Comparison of ENCODE assay signal across 26 cellular contexts in the genomic region with DNA sequence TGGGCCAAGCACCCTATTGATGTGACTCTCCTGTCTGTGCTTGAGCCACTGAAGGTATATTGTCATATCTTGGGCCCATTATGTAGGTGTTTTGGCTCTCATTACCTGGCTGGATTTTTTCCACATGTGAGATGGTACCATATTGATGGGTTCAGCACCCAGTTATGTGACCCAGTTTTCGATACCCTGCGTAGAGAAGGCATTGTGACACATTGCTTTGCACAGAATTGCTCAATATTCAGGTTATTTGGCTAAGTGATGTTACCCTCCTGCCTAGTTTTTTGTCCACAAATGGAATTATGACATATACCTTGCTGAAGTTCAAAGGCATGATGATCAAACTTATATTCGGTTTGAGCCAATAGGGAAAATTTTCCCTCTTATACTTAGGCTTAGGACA.
"Had no signal": no experiment of that assay in that cellular context is flagged by ENCODE, and none has a peak within 500 bp of the region (broad histone marks: within the 10 kb centered on the region; RNA-seq: fewer than 3 reads in every experiment).

No MANE protein-coding gene starts in this region.

- H3K27ac ChIP-seq: stomach, suprapubic skin, testis, thoracic aorta, thyroid gland, tibial artery, tibial nerve, transverse colon, upper lobe of left lung, upper lobe of right lung, uterus, vagina had no signal

- DNase-seq: stimulated activated CD4-positive, alpha-beta T cell treated with anti-CD3 and anti-CD28 coated beads, Interleukin-2, amount 100 ng/mL, for 48 hours; stimulated activated CD4-positive, alpha-beta T cell treated with anti-CD3 and anti-CD28 coated beads, Interleukin-4, amount 100 ng/mL, for 1 hour; stimulated activated CD4-positive, alpha-beta T cell treated with anti-CD3 and anti-CD28 coated beads, Interleukin-4, amount 100 ng/mL, for 24 hours; stimulated activated CD4-positive, alpha-beta T cell treated with anti-CD3 and anti-CD28 coated beads, Interleukin-4, amount 100 ng/mL, for 4 hours; stimulated activated CD8-positive, alpha-beta memory T cell treated with anti-CD3 and anti-CD28 coated beads, Interleukin-4, amount 100 ng/mL, for 48 hours; stimulated activated naive B cell treated with anti-CD40 and anti-IgM and Interleukin-4, amounts not matched to agents 10 μg/mL and 1 μg/mL and 100 μg/mL, for 72 hours; stimulated activated naive CD4-positive, alpha-beta T cell; stimulated activated naive CD4-positive, alpha-beta T cell treated with Interleukin-2 at 50 U/mL for 16 hours; stimulated activated naive CD8-positive, alpha-beta T cell treated with anti-CD3 and anti-CD28 coated beads, Interleukin-15, amount 100 ng/mL, for 72 hours; stimulated activated naive CD8-positive, alpha-beta T cell treated with anti-CD3 and anti-CD28 coated beads, Interleukin-15, Interleukin-2, amounts not matched to agents 100 U/mL and 50 U/mL, for 24 hours; stomach; substantia nigra; testis; thyroid gland; tibial artery; transverse colon; trophoblast cell; upper lobe of left lung; upper lobe of right lung; uterus had no signal

- H3K36me3 ChIP-seq: stomach, suprapubic skin, thoracic aorta, thyroid gland, tibial artery, tibial nerve, transverse colon, upper lobe of left lung, upper lobe of right lung, uterus, vagina had no signal

- ATAC-seq: stimulated activated effector memory CD8-positive, alpha-beta T cell treated with anti-CD3 and anti-CD28 coated beads, Interleukin-12 subunit alpha, Interleukin-12 subunit beta, amount 100 ng/mL, for 72 hours; stimulated activated memory B cell treated with anti-CD40 and anti-IgM and Interleukin-4, amounts not matched to agents 10 μg/mL and 1 μg/mL and 100 μg/mL, for 72 hours; stimulated activated naive B cell treated with anti-CD40 and anti-IgM and Interleukin-4, amounts not matched to agents 10 μg/mL and 1 μg/mL and 100 μg/mL, for 72 hours; stimulated activated naive CD8-positive, alpha-beta T cell treated with anti-CD3 and anti-CD28 coated beads, Interleukin-15, amount 100 ng/mL, for 72 hours; stimulated activated naive CD8-positive, alpha-beta T cell treated with anti-CD3 and anti-CD28 coated beads, Interleukin-15, Interleukin-2, amounts not matched to agents 100 U/mL and 50 U/mL, for 24 hours; upper lobe of right lung had no signal

- H3K4me3 ChIP-seq: stomach, suprapubic skin, testis, thoracic aorta, thyroid gland, tibial artery, tibial nerve, transverse colon, upper lobe of left lung, upper lobe of right lung, uterus, vagina had no signal

- H3K4me1 ChIP-seq: stomach, suprapubic skin, testis, thyroid gland, tibial artery, tibial nerve, transverse colon, upper lobe of left lung, upper lobe of right lung, uterus, vagina had no signal

- H3K9me3 ChIP-seq: stomach, suprapubic skin, testis, thoracic aorta, thyroid gland, tibial artery, tibial nerve, transverse colon, upper lobe of left lung, upper lobe of right lung, uterus, vagina had no signal

- H3K27me3 ChIP-seq: stomach, suprapubic skin, testis, thyroid gland, tibial artery, tibial nerve, transverse colon, upper lobe of left lung, upper lobe of right lung, uterus, vagina had no signal
